1 cellular context compared by ENCODE assay signal in genomic region chr3:32969656-32970055, GRCh38.
TF ChIP-seq lines count a peak whose summit lies in the region.

No MANE protein-coding gene starts in this region.

TF ChIP-seq in HepG2, 621 proteins besides CTCF, POLR2A, EP300 and RAD21 (continued from another document):
- TF ChIP-seq HNF1A (IDR thresholded peaks at IDR 0.05; ENCODE audit: low read depth) (no peak), HNF1A (CRISPR knock-in tag; IDR thresholded peaks at IDR 0.05; ENCODE audit: borderline replicate concordance) (no peak), REL (CRISPR knock-in tag; conservative IDR thresholded peaks at IDR 0.05) (no peak), ZNF768 (CRISPR knock-in tag; IDR thresholded peaks at IDR 0.05) (no peak), ZBTB44 (CRISPR knock-in tag; IDR thresholded peaks at IDR 0.05) (no peak), ZNF646 (CRISPR knock-in tag; IDR thresholded peaks at IDR 0.05) (no peak), PLSCR1 (CRISPR knock-in tag; IDR thresholded peaks at IDR 0.05; ENCODE audit: borderline replicate concordance) (no peak), ZNF543 (CRISPR knock-in tag; IDR thresholded peaks at IDR 0.05) (no peak), SIX1 (CRISPR knock-in tag; IDR thresholded peaks at IDR 0.05; ENCODE audit: borderline replicate concordance) (no peak)
